ENCODE assay signal across 12 cellular contexts in genomic region chr10:48604039-48604407, GRCh38. TPM values are rescaled to one million over a fixed set of nuclear protein-coding genes. Genes with fewer than 3 reads are reported as not detected.
DNase-seq lines count a peak whose midpoint lies in the region; ATAC-seq and TF ChIP-seq lines count a peak whose summit lies in the region.
"Had no signal": no experiment of that assay in that cellular context is flagged by ENCODE, and none has a peak within 500 bp of the region (broad histone marks: within the 10 kb centered on the region; RNA-seq: fewer than 3 reads in every experiment).

No MANE protein-coding gene starts in this region.

- H3K4me1 ChIP-seq in GM23338 (ENCODE audit: insufficient read depth): peaks cover 23% of the 10 kb centered on the region; the same call in 1 of the 2 replicates

- H2AFZ ChIP-seq in GM23338: peak overlapping the region; percentile 97

- no peaks in the 10 kb centered on the region; the same call in 1 of the 2 replicates for H3K79me2 ChIP-seq in GM23338 (replicated peaks; ENCODE audit: insufficient read depth)

- H3K4me3 ChIP-seq in GM23338: peak overlapping the region; percentile 63; the same call in 1 of the 2 replicates
- peak overlapping the region; percentile 57 to 80 for H3K4me3 ChIP-seq in foreskin fibroblast (ENCODE audit: low read depth in 1 of 2, low read length in 2 of 2)

- peak overlapping the region; percentile 89 for H3K4me2 ChIP-seq in GM23338

- POLR2A ChIA-PET in WTC11 (lab: Charles Lee): no interaction called here

- CTCF ChIA-PET in WTC11 (lab: Charles Lee): interaction anchor here (0.6 to 1.7 kb wide), 6 partner anchors 9 to 159 kb away, joined by 3 to 7 read pairs (median 4); no protein-coding TSS in a partner anchor

- peaks cover 26% of the 10 kb centered on the region for H3K27me3 Mint-ChIP-seq in GM23338 (ENCODE audit: insufficient read depth, low read depth, poor library complexity)
- peaks cover 34% of the 10 kb centered on the region for H3K27me3 Mint-ChIP-seq in WTC11 (ENCODE audit: low read depth)
- peaks cover 34% of the 10 kb centered on the region for H3K27me3 Mint-ChIP-seq in stimulated activated memory B cell treated with anti-CD40 and anti-IgM and Interleukin-4, amounts not matched to agents 10 μg/mL and 1 μg/mL and 100 μg/mL, for 72 hours

- peak overlapping the region; percentile 70; the same call in 2 of the 3 replicates for H3K4me3 Mint-ChIP-seq in GM23338
- H3K4me3 Mint-ChIP-seq in WTC11: peak overlapping the region; percentile 66; the same call in 1 of the 2 replicates
- H3K4me3 Mint-ChIP-seq in stimulated activated memory B cell treated with anti-CD40 and anti-IgM and Interleukin-4, amounts not matched to agents 10 μg/mL and 1 μg/mL and 100 μg/mL, for 72 hours: peak overlapping the region; percentile 79
- H3K4me3 Mint-ChIP-seq: T-helper 1 cell treated with Interleukin-12 subunit alpha and Interleukin-12 subunit beta and Interleukin-4 antibody, amounts not matched to agents 30 μg/mL and 1 μg/mL, for 36 hours had no signal

- TF ChIP-seq CTCF in GM23338 (conservative IDR thresholded peaks at IDR 0.05; ENCODE audit: low read depth in 2 of 2) (no peak), WTC11 (IDR thresholded peaks at IDR 0.05) (no peak), foreskin fibroblast (IDR thresholded peaks at IDR 0.05; ENCODE audit: low read depth, low read length) (no peak)

- no peaks in the 10 kb centered on the region for H3K36me3 ChIP-seq in GM23338 (ENCODE audit: insufficient read depth)
- H3K36me3 ChIP-seq: pancreas had no signal

- H3K27ac Mint-ChIP-seq in GM23338 (no peak overlapping the region), WTC11 (no peak overlapping the region)
- peak overlapping the region; percentile 52 for H3K27ac Mint-ChIP-seq in stimulated activated memory B cell treated with anti-CD40 and anti-IgM and Interleukin-4, amounts not matched to agents 10 μg/mL and 1 μg/mL and 100 μg/mL, for 72 hours
- H3K27ac Mint-ChIP-seq: T-helper 1 cell treated with Interleukin-12 subunit alpha and Interleukin-12 subunit beta and Interleukin-4 antibody, amounts not matched to agents 30 μg/mL and 1 μg/mL, for 36 hours had no signal

- no peaks in the 10 kb centered on the region for H3K9me3 Mint-ChIP-seq in GM23338
- H3K9me3 Mint-ChIP-seq in WTC11: no peaks in the 10 kb centered on the region
- H3K9me3 Mint-ChIP-seq in stimulated activated memory B cell treated with anti-CD40 and anti-IgM and Interleukin-4, amounts not matched to agents 10 μg/mL and 1 μg/mL and 100 μg/mL, for 72 hours: no peaks in the 10 kb centered on the region
- H3K9me3 Mint-ChIP-seq: T-helper 1 cell treated with Interleukin-12 subunit alpha and Interleukin-12 subunit beta and Interleukin-4 antibody, amounts not matched to agents 30 μg/mL and 1 μg/mL, for 36 hours had no signal

- ATAC-seq in GM23338 (no peak), WTC11 (no peak)
- ATAC-seq in stimulated activated memory B cell treated with anti-CD40 and anti-IgM and Interleukin-4, amounts not matched to agents 10 μg/mL and 1 μg/mL and 100 μg/mL, for 72 hours: no peak

- H3K4me1 Mint-ChIP-seq in GM23338 (peaks cover 20% of the 10 kb centered on the region), WTC11 (peaks cover 25% of the 10 kb centered on the region)
- peaks cover 31% of the 10 kb centered on the region for H3K4me1 Mint-ChIP-seq in stimulated activated memory B cell treated with anti-CD40 and anti-IgM and Interleukin-4, amounts not matched to agents 10 μg/mL and 1 μg/mL and 100 μg/mL, for 72 hours

- no peaks in the 10 kb centered on the region for H3K9me2 ChIP-seq in GM23338 (ENCODE audit: insufficient read depth)

- no peaks in the 10 kb centered on the region for H3F3A ChIP-seq in GM23338 (replicated peaks; ENCODE audit: low read depth)

- H3K27ac ChIP-seq in GM23338 (ENCODE audit: low read depth): no peak overlapping the region
- H3K27ac ChIP-seq: pancreas had no signal

- peaks cover 29% of the 10 kb centered on the region for H3K27me3 ChIP-seq in GM23338 (ENCODE audit: insufficient read depth)

- no peak for DNase-seq in GM23338 (ENCODE audit: low spot score)
- DNase-seq in WTC11 (ENCODE audit: low spot score): no peak
- DNase-seq in foreskin fibroblast: no peak
- DNase-seq in H4 (ENCODE audit: low spot score): no peak
- DNase-seq in GM03348 (ENCODE audit: low spot score): no peak
- DNase-seq in stimulated activated naive CD4-positive, alpha-beta T cell (lab: John Stamatoyannopoulos, UW): no peak
- no peak for DNase-seq in CD1c-positive myeloid dendritic cell (ENCODE audit: extremely low spot score)
- DNase-seq: activated CD8-positive, alpha-beta memory T cell treated with anti-CD3 and anti-CD28 coated beads, Interleukin-2, amount 50 U/mL, for 4 hours; Karpas-422; pancreas had no signal

- H3K36me3 Mint-ChIP-seq in GM23338 (ENCODE audit: low read depth) (no peaks in the 10 kb centered on the region), WTC11 (no peaks in the 10 kb centered on the region)
- H3K36me3 Mint-ChIP-seq in stimulated activated memory B cell treated with anti-CD40 and anti-IgM and Interleukin-4, amounts not matched to agents 10 μg/mL and 1 μg/mL and 100 μg/mL, for 72 hours: no peaks in the 10 kb centered on the region

- no peaks in the 10 kb centered on the region for H4K20me1 ChIP-seq in GM23338 (replicated peaks; ENCODE audit: insufficient read depth)

TF ChIP-seq in GM23338, 12 proteins besides CTCF, POLR2A, EP300 and RAD21 (continues in another document):
- TF ChIP-seq NANOG (IDR thresholded peaks at IDR 0.05; ENCODE audit: borderline replicate concordance): no peak
- TF ChIP-seq EZH2phosphoT487 (IDR thresholded peaks at IDR 0.05; ENCODE audit: unreplicated experiment): no peak
- no peak for TF ChIP-seq ZNF114 (CRISPR knock-in tag; IDR thresholded peaks at IDR 0.05)

TF ChIP-seq in WTC11, 78 proteins besides CTCF, POLR2A, EP300 and RAD21 (continues in another document):
- TF ChIP-seq ZNF396 (CRISPR knock-in tag; IDR thresholded peaks at IDR 0.05; ENCODE audit: borderline replicate concordance): no peak
- TF ChIP-seq ZNF317 (CRISPR knock-in tag; IDR thresholded peaks at IDR 0.05; ENCODE audit: borderline replicate concordance, low read depth): no peak
- TF ChIP-seq ZNF121 (CRISPR knock-in tag; IDR thresholded peaks at IDR 0.05): no peak
- no peak for TF ChIP-seq TEAD4 (CRISPR knock-in tag; IDR thresholded peaks at IDR 0.05)
- no peak for TF ChIP-seq HMGA2 (CRISPR knock-in tag; IDR thresholded peaks at IDR 0.05)
- no peak for TF ChIP-seq ATF1 (CRISPR knock-in tag; IDR thresholded peaks at IDR 0.05)
- TF ChIP-seq ZNF423 (CRISPR knock-in tag; IDR thresholded peaks at IDR 0.05): no peak
- TF ChIP-seq ARID4B (CRISPR knock-in tag; IDR thresholded peaks at IDR 0.05; ENCODE audit: borderline replicate concordance): no peak
- no peak for TF ChIP-seq ZBTB43 (CRISPR knock-in tag; IDR thresholded peaks at IDR 0.05)
- TF ChIP-seq NFE2L1 (CRISPR knock-in tag; IDR thresholded peaks at IDR 0.05): no peak
- TF ChIP-seq MAX (CRISPR knock-in tag; IDR thresholded peaks at IDR 0.05): no peak
- no peak for TF ChIP-seq GRHL2 (CRISPR knock-in tag; IDR thresholded peaks at IDR 0.05; ENCODE audit: insufficient replicate concordance, severe bottlenecking)
- TF ChIP-seq NR3C1 (CRISPR knock-in tag; conservative IDR thresholded peaks at IDR 0.05; ENCODE audit: low read depth): no peak

RNA-seq across cellular contexts. Expression of gene ARHGAP22, which starts 0.8 kb away (rescaled TPM):
- 10.7 and 11.3 TPM in 2 replicates for total RNA-seq in GM23338 (2014; rRNA removed; shearing (Covaris generic))
- polyA plus RNA-seq in GM23338 (2016; fragmentation: Nextera tagmentation; extraction: Ambion mirVana): 4.8 and 5.5 TPM in 2 replicates
- total RNA-seq in WTC11 (2021): 8.2 to 8.6 TPM (median 8.3 TPM) in 3 replicates
- total RNA-seq in H4 (2014; rRNA removed; shearing (Covaris generic)): 2.1 and 6.3 TPM in 2 replicates
